In genomic region chr3:132417695-132418520, GRCh38 we compare ENCODE assay signal across 8 cellular contexts. TPM values are rescaled to one million over a fixed set of nuclear protein-coding genes. Genes with fewer than 3 reads are reported as not detected.
DNase-seq lines count a peak whose midpoint lies in the region; TF ChIP-seq lines count a peak whose summit lies in the region.

No MANE protein-coding gene starts in this region.

- peak overlapping the region; percentile 96 for H3K4me3 ChIP-seq in HAP-1

- CTCF ChIA-PET in MCF 10A (lab: Yijun Ruan, JAX): interaction anchor here (0.6 to 1.8 kb wide), 4 partner anchors 8 to 115 kb away, joined by 3 to 5 read pairs (median 4); no protein-coding TSS in a partner anchor

- 0 out of 2 replicates have a peak, but pooled peaks cover 4% of the 10 kb centered on the region for H3K36me3 ChIP-seq in HAP-1 (replicated peaks)

- peaks cover 10% of the 10 kb centered on the region for H3K4me1 Mint-ChIP-seq in MCF 10A (ENCODE audit: insufficient read depth, unreplicated experiment)

- POLR2A ChIA-PET in MCF 10A (lab: Yijun Ruan, JAX): interaction anchor here (0.5 to 3.9 kb wide), 24 partner anchors 9 to 1226 kb away, joined by 3 to 37 read pairs (median 4); partner anchors contain the start of genes ACAD11 and UBA5

- DNase-seq in DMS153 treated with DMSO at 0.1 percent for 48 hours (lab: John Stamatoyannopoulos, UW; ENCODE audit: unreplicated experiment): peak; percentile 23
- no peak for DNase-seq in DMS153 (lab: John Stamatoyannopoulos, UW)
- DNase-seq in HAP-1 (ENCODE audit: low spot score in 2 of 2): peak; percentile 76 to 81
- peak; percentile 82 to 87 for DNase-seq in Kasumi-1 (lab: John Stamatoyannopoulos, UW)
- DNase-seq in SK-MEL-5 (ENCODE audit: low read depth, low spot score): peak; percentile 87
- DNase-seq in MCF 10A (ENCODE audit: unreplicated experiment): peak; percentile 83
- DNase-seq in inferior parietal cortex (ENCODE audit: extremely low spot score): peak; percentile 34
- DNase-seq in smooth muscle cell of the brain vasculature (ENCODE audit: low read depth, low spot score): peak; percentile 26

- no peaks in the 10 kb centered on the region for H3K9me3 Mint-ChIP-seq in MCF 10A (ENCODE audit: unreplicated experiment)

- intact Hi-C loops in MCF 10A (cut with micrococcal nuclease): loop anchor here (1.0 to 5.0 kb wide), 2 partner anchors 28 to 224 kb away; no protein-coding TSS in a partner anchor

- no peaks in the 10 kb centered on the region; the same call in 1 of the 2 replicates for H3K4me1 ChIP-seq in HAP-1

- H3K27ac Mint-ChIP-seq in MCF 10A (ENCODE audit: low read depth, unreplicated experiment): peak overlapping the region; percentile 83

- TF ChIP-seq CTCF in MCF 10A (IDR thresholded peaks at IDR 0.05; ENCODE audit: unreplicated experiment): no peak

- no TSS peak for BruUV-seq in MCF 10A (replicated peaks; lab: Mats Ljungman, UMichigan)

- in situ Hi-C loops in HAP-1 (cut with MboI; ENCODE audit: low sequenced_read_pairs) (no loop called here), SK-MEL-5 (cut with HindIII; ENCODE audit: low pct_unique_long_range_greater_than_20kb, low sequenced_read_pairs) (no loop called here)

- H3K36me3 Mint-ChIP-seq in MCF 10A (ENCODE audit: insufficient read depth, unreplicated experiment): peaks cover 4% of the 10 kb centered on the region

- H3K4me3 Mint-ChIP-seq in MCF 10A (ENCODE audit: unreplicated experiment): peak overlapping the region; percentile 95

- no peaks in the 10 kb centered on the region for H3K9me3 ChIP-seq in HAP-1

- no peaks in the 10 kb centered on the region for H3K27me3 ChIP-seq in HAP-1 (ENCODE audit: low read depth)

- H3K27me3 Mint-ChIP-seq in MCF 10A (ENCODE audit: insufficient read depth, unreplicated experiment): no peaks in the 10 kb centered on the region

RNA-seq across cellular contexts. Expression of gene DNAJC13, which starts 0.6 kb away (rescaled TPM):
- 49.8 and 55.9 TPM in 2 replicates for total RNA-seq in SK-MEL-5 (2014; rRNA removed; shearing (Covaris generic))
- polyA plus RNA-seq in SK-MEL-5 (2015; cell fraction: cytosol; rRNA removed): 25.9 and 34.8 TPM in 2 replicates
- 50.7 and 57.9 TPM in 2 replicates for polyA plus RNA-seq in SK-MEL-5 (2015; cell fraction: nucleus; rRNA removed)
- 33.0 TPM in 2 replicates for total RNA-seq in MCF 10A (2022)
